Comparison of ENCODE assay signal across 31 cellular contexts in the genomic region with DNA sequence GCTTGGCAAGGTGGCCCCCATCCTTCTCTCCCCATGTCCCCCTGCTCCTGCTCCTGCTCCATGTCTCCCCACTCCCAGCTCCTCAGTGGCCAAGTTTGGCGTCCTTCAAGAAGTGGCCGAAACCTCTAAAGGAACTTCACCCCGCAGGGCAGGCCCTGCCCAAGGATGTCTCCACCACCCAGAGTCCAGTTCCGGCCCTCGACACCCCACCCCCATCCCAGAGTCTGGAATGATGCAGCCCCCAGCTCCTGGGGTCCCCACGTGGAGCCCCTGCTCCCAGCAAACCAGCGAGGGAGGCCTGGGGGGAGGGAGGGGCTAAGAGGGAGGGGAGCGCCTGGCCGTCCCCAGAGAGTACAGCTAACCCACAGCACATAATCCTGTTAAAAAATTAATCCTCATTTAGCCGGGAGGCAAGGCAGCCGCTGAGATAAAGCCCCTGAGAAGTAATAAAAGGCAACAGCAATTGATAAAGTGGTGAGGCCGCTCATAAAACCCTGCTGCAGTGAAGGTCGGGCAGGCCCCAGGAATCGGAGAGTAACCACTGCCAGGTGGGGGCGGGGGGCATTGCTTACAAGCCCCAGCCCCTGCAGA. TPM values are rescaled to one million over a fixed set of nuclear protein-coding genes. Genes with fewer than 3 reads are reported as not detected.
"Had no signal": no experiment of that assay in that cellular context is flagged by ENCODE, and none has a peak within 500 bp of the region (broad histone marks: within the 10 kb centered on the region; RNA-seq: fewer than 3 reads in every experiment).

No MANE protein-coding gene starts in this region.

- H3K9ac ChIP-seq: neural progenitor cell had no signal

- H3K9me3 Mint-ChIP-seq: activated B cell treated with CpG ODN at 0.5 μM for 24 hours; activated naive CD4-positive, alpha-beta T cell treated with anti-CD3 and anti-CD28 coated beads for 36 hours; activated naive CD8-positive, alpha-beta T cell treated with anti-CD3 and anti-CD28 coated beads, Interleukin-2, amount 10 ng/mL, durations not matched to agents 7 days and 5 days; activated T-cell treated with anti-CD3 and anti-CD28 coated beads, Interleukin-2, amount 50 U/mL, for 4 hours; mesothelial cell of epicardium; naive thymus-derived CD8-positive, alpha-beta T cell had no signal

- H3K27ac Mint-ChIP-seq: activated B cell treated with CpG ODN at 0.5 μM for 24 hours; activated naive CD4-positive, alpha-beta T cell treated with anti-CD3 and anti-CD28 coated beads for 36 hours; activated naive CD8-positive, alpha-beta T cell treated with anti-CD3 and anti-CD28 coated beads, Interleukin-2, amount 10 ng/mL, durations not matched to agents 7 days and 5 days; mesothelial cell of epicardium; neural progenitor cell had no signal

- FAIRE-seq: endometrium had no signal

- H3K4me3 ChIP-seq: left ventricle myocardium inferior, neural progenitor cell, prostate gland, spleen, thoracic aorta, upper lobe of left lung had no signal

- H2AFZ ChIP-seq: neural progenitor cell had no signal

- H3K36me3 Mint-ChIP-seq: activated naive CD8-positive, alpha-beta T cell treated with anti-CD3 and anti-CD28 coated beads, Interleukin-2, amount 10 ng/mL, durations not matched to agents 7 days and 5 days; mesothelial cell of epicardium; naive thymus-derived CD8-positive, alpha-beta T cell; neural progenitor cell had no signal

- H3K27me3 Mint-ChIP-seq: activated B cell treated with CpG ODN at 0.5 μM for 24 hours; activated naive CD8-positive, alpha-beta T cell treated with anti-CD3 and anti-CD28 coated beads, Interleukin-2, amount 10 ng/mL, durations not matched to agents 7 days and 5 days had no signal

- H3K4me1 ChIP-seq: left ventricle myocardium inferior, neural progenitor cell, prostate gland, upper lobe of left lung had no signal

- H3K27me3 ChIP-seq: neural progenitor cell, upper lobe of left lung had no signal

- H3K4me3 Mint-ChIP-seq: activated B cell treated with CpG ODN at 0.5 μM for 24 hours; activated naive CD4-positive, alpha-beta T cell treated with anti-CD3 and anti-CD28 coated beads for 36 hours; activated naive CD8-positive, alpha-beta T cell treated with anti-CD3 and anti-CD28 coated beads, Interleukin-2, amount 10 ng/mL, durations not matched to agents 7 days and 5 days; activated T-cell treated with anti-CD3 and anti-CD28 coated beads, Interleukin-2, amount 50 U/mL, for 4 hours; mesothelial cell of epicardium; naive thymus-derived CD8-positive, alpha-beta T cell; neural progenitor cell had no signal

- DNase-seq: activated B cell treated with CpG ODN at 0.5 μM for 24 hours; activated CD4-positive, alpha-beta T cell treated with anti-CD3 and anti-CD28 coated beads for 4 hours; activated CD4-positive, alpha-beta T cell treated with anti-CD3 and anti-CD28 coated beads, Interleukin-2, amount 50 U/mL, for 48 hours; activated CD8-positive, alpha-beta memory T cell treated with anti-CD3 and anti-CD28 coated beads, Interleukin-2, amount 50 U/mL, for 48 hours; activated effector memory CD4-positive, alpha-beta T cell treated with Interleukin-2 at 50 U/mL for 16 hours; activated naive CD4-positive, alpha-beta T cell treated with anti-CD3 and anti-CD28 coated beads for 36 hours; activated naive CD8-positive, alpha-beta T cell treated with anti-CD3 and anti-CD28 coated beads, Interleukin-2, amount 10 ng/mL, durations not matched to agents 7 days and 5 days; activated T-cell treated with anti-CD3 and anti-CD28 coated beads, Interleukin-2, amount 50 U/mL, for 4 hours; amniotic stem cell; cortex of kidney; foreskin fibroblast; kidney glomerular epithelial cell; left ventricle myocardium inferior; mammary epithelial cell; naive thymus-derived CD8-positive, alpha-beta T cell; spleen; stimulated activated CD4-positive, alpha-beta T cell treated with anti-CD3 and anti-CD28 coated beads, Interleukin-4, amount 100 ng/mL, for 1 hour; stimulated activated naive CD4-positive, alpha-beta T cell; T1000; upper lobe of left lung had no signal

- H3K4me2 ChIP-seq: neural progenitor cell had no signal

- H3K36me3 ChIP-seq: left ventricle myocardium inferior, neural progenitor cell, prostate gland, spleen, thoracic aorta, upper lobe of left lung had no signal

- ATAC-seq: activated T-cell treated with anti-CD3 and anti-CD28 coated beads, Interleukin-2, amount 50 U/mL, for 4 hours; naive thymus-derived CD8-positive, alpha-beta T cell had no signal

- H3K27ac ChIP-seq: left ventricle myocardium inferior, neural progenitor cell, prostate gland, spleen, thoracic aorta, upper lobe of left lung had no signal

- H3K9me3 ChIP-seq: left ventricle myocardium inferior, prostate gland, spleen, thoracic aorta, upper lobe of left lung had no signal

- H3K4me1 Mint-ChIP-seq: activated B cell treated with CpG ODN at 0.5 μM for 24 hours; activated naive CD8-positive, alpha-beta T cell treated with anti-CD3 and anti-CD28 coated beads, Interleukin-2, amount 10 ng/mL, durations not matched to agents 7 days and 5 days; naive thymus-derived CD8-positive, alpha-beta T cell had no signal

RNA-seq across cellular contexts. Expression of a gene that starts 9.9 kb away (rescaled TPM):
- total RNA-seq: activated naive CD4-positive, alpha-beta T cell treated with anti-CD3 and anti-CD28 coated beads for 36 hours; activated T-cell treated with anti-CD3 and anti-CD28 coated beads, Interleukin-2, amount 50 U/mL, for 4 hours; cerebellum; epithelial cell of proximal tubule; fibroblast of lung; glomerular endothelial cell; left ventricle myocardium inferior; mammary epithelial cell; mesothelial cell of epicardium; osteoblast; prostate gland; T-helper 1 cell treated with Interleukin-12 subunit alpha and Interleukin-12 subunit beta and Interleukin-4 antibody, amounts not matched to agents 30 ng/mL and 1 ng/mL, for 36 hours; thoracic aorta had no signal
- polyA plus RNA-seq: fibroblast of lung; mammary epithelial cell; naive thymus-derived CD8-positive, alpha-beta T cell had no signal
